In the genomic region with DNA sequence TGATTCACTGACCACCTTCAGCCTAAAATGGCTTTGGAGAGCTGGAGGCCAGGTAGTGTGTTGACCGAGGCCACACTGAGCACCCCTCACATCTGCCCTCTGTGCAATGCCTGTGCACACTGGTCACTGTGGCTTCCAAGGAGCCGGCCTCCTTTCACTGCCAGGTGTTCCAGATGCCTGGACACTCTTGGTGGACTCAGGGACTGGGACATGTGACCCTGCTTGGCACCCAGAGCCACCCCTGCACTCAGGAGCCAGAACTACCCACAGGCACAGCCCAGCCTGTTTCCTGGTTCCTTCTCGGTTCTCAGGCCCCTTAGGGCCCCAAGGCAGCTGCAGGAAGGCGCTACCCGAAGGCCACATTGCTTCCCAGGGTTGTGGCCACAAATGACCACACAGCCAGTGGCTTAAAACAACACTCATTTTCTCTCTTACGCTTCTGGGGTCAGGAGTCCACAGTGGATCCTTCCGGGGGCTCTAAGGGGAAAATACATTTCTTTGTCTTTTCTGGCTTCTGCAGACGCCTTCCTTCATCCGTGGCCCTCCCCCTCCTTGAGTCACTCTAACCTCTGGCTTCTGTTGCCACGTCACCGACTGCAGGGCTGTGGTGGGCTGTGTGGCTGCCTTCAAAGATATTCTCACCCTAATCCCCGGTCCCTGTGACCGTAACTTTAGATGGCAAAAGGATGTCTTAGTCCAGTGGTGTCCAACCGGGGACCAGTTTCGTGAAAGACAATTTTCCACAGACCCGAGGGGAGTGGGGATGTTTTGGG, we compare ENCODE assay signal across 19 cellular contexts.
DNase-seq lines count a peak whose midpoint lies in the region; ATAC-seq and TF ChIP-seq lines count a peak whose summit lies in the region.
"Had no signal": no experiment of that assay in that cellular context is flagged by ENCODE, and none has a peak within 500 bp of the region (broad histone marks: within the 10 kb centered on the region; RNA-seq: fewer than 3 reads in every experiment).

No MANE protein-coding gene starts in this region.

- H3K27ac Mint-ChIP-seq in activated naive CD4-positive, alpha-beta T cell treated with anti-CD3 and anti-CD28 coated beads, Interleukin-2, amount 10 ng/mL, durations not matched to agents 7 days and 5 days = no peak overlapping the region
- H3K27ac Mint-ChIP-seq in effector memory CD8-positive, alpha-beta T cell = peak overlapping the region in 1 of 2 donors; percentile 15
- H3K27ac Mint-ChIP-seq: memory B cell had no signal

- no peaks in the 10 kb centered on the region for H3K4me1 ChIP-seq in RWPE2 (ENCODE audit: insufficient read depth, poor library complexity, severe bottlenecking)
- H3K4me1 ChIP-seq in suprapubic skin = no peaks in the 10 kb centered on the region

- CTCF ChIA-PET in activated naive CD4-positive, alpha-beta T cell treated with anti-CD3 and anti-CD28 coated beads, Interleukin-2, amount 10 ng/mL, durations not matched to agents 7 days and 5 days (lab: Charles Lee) = no interaction called here

- H3K9me3 ChIP-seq in RWPE2 (ENCODE audit: severe bottlenecking) = no peaks in the 10 kb centered on the region
- H3K9me3 ChIP-seq in suprapubic skin = no peaks in the 10 kb centered on the region

- no peaks in the 10 kb centered on the region for H3K36me3 ChIP-seq in RWPE2 (ENCODE audit: low read depth)
- no peaks in the 10 kb centered on the region for H3K36me3 ChIP-seq in suprapubic skin

- no peaks in the 10 kb centered on the region for H3K36me3 Mint-ChIP-seq in activated naive CD4-positive, alpha-beta T cell treated with anti-CD3 and anti-CD28 coated beads, Interleukin-2, amount 10 ng/mL, durations not matched to agents 7 days and 5 days
- H3K36me3 Mint-ChIP-seq in effector memory CD8-positive, alpha-beta T cell (ENCODE audit: insufficient read depth) = no peaks in the 10 kb centered on the region
- H3K36me3 Mint-ChIP-seq: immature natural killer cell had no signal

- H3K9me3 Mint-ChIP-seq in activated naive CD4-positive, alpha-beta T cell treated with anti-CD3 and anti-CD28 coated beads, Interleukin-2, amount 10 ng/mL, durations not matched to agents 7 days and 5 days = no peaks in the 10 kb centered on the region
- no peaks in the 10 kb centered on the region for H3K9me3 Mint-ChIP-seq in effector memory CD8-positive, alpha-beta T cell
- H3K9me3 Mint-ChIP-seq: immature natural killer cell had no signal

- no peak for TF ChIP-seq EP300 in suprapubic skin (IDR thresholded peaks at IDR 0.05)

- WGBS in suprapubic skin = 80% methylated on average over 14 of the region's 16 CpGs

- no peak for TF ChIP-seq CTCF in RWPE2 (IDR thresholded peaks at IDR 0.05; ENCODE audit: poor library complexity, severe bottlenecking)
- no peak for TF ChIP-seq CTCF in suprapubic skin (IDR thresholded peaks at IDR 0.05)

- H3K27ac ChIP-seq in RWPE2 (ENCODE audit: poor library complexity, severe bottlenecking) = no peak overlapping the region
- H3K27ac ChIP-seq in suprapubic skin = no peak overlapping the region
- H3K27ac ChIP-seq: coronary artery had no signal

- no peaks in the 10 kb centered on the region for H3K27me3 ChIP-seq in RWPE2 (ENCODE audit: insufficient read depth, poor library complexity, severe bottlenecking)
- no peaks in the 10 kb centered on the region for H3K27me3 ChIP-seq in suprapubic skin

- no peaks in the 10 kb centered on the region for H3K4me1 Mint-ChIP-seq in activated naive CD4-positive, alpha-beta T cell treated with anti-CD3 and anti-CD28 coated beads, Interleukin-2, amount 10 ng/mL, durations not matched to agents 7 days and 5 days
- peaks cover 0 to 8% of the 10 kb centered on the region in 2 donors for H3K4me1 Mint-ChIP-seq in effector memory CD8-positive, alpha-beta T cell (ENCODE audit: low read depth in 2 of 2)
- H3K4me1 Mint-ChIP-seq: immature natural killer cell, memory B cell had no signal

- peaks cover 19% of the 10 kb centered on the region for H3K27me3 Mint-ChIP-seq in activated naive CD4-positive, alpha-beta T cell treated with anti-CD3 and anti-CD28 coated beads, Interleukin-2, amount 10 ng/mL, durations not matched to agents 7 days and 5 days
- H3K27me3 Mint-ChIP-seq in effector memory CD8-positive, alpha-beta T cell = peaks cover 22 to 26% of the 10 kb centered on the region in 2 donors

- peak; percentile 10 for DNase-seq in activated naive CD4-positive, alpha-beta T cell treated with anti-CD3 and anti-CD28 coated beads, Interleukin-2, amount 10 ng/mL, durations not matched to agents 7 days and 5 days
- DNase-seq in activated naive CD4-positive, alpha-beta T cell treated with anti-CD3 and anti-CD28 coated beads, Interleukin-2, amount 50 U/mL, for 16 hours = no peak
- DNase-seq in RWPE2 (ENCODE audit: low spot score) (peak; percentile 24), suprapubic skin (ENCODE audit: low spot score in 2 of 2) (peak; percentile 40 to 61), GM19238 (ENCODE audit: insufficient read length, low spot score) (no peak)
- DNase-seq in effector memory CD8-positive, alpha-beta T cell = peak in 1 of 3 experiments; percentile 20
- no peak for DNase-seq in stimulated activated CD4-positive, alpha-beta T cell treated with anti-CD3 and anti-CD28 coated beads, Interleukin-1b, Interleukin-23, amount 100 ng/mL, for 48 hours
- DNase-seq: activated CD4-positive, alpha-beta T cell treated with anti-CD3 and anti-CD28 coated beads for 48 hours; activated gamma-delta T cell treated with Interleukin-2 at 50 U/mL for 16 hours; Karpas-422; NCI-H146; NCI-H2227 treated with DMSO at 0.1 percent for 48 hours; retina; T-helper 9 cell had no signal

- ATAC-seq in RWPE2 (ENCODE audit: low read depth) (no peak), HG03354 (IDR thresholded peaks at IDR 0.05; ENCODE audit: poor library complexity, severe bottlenecking, unreplicated experiment) (no peak)
- ATAC-seq in effector memory CD8-positive, alpha-beta T cell (replicated peaks) = peak; percentile 86
- ATAC-seq: GM12878 had no signal

- TF ChIP-seq POLR2A in suprapubic skin (IDR thresholded peaks at IDR 0.05) = no peak

- no peak overlapping the region for H3K4me3 Mint-ChIP-seq in activated naive CD4-positive, alpha-beta T cell treated with anti-CD3 and anti-CD28 coated beads, Interleukin-2, amount 10 ng/mL, durations not matched to agents 7 days and 5 days
- H3K4me3 Mint-ChIP-seq in effector memory CD8-positive, alpha-beta T cell = peak overlapping the region in 1 of 2 donors; percentile 60
- H3K4me3 Mint-ChIP-seq: memory B cell had no signal

- H3K4me3 ChIP-seq in RWPE2 (ENCODE audit: severe bottlenecking) (no peak overlapping the region), suprapubic skin (no peak overlapping the region)
- H3K4me3 ChIP-seq: coronary artery, GM12878 had no signal

Comparison
In these comparisons a context has a peak if more than half of its experiments do, and no peak if none do; other contexts are left out.
1. DNase-seq: peak in activated naive CD4-positive, alpha-beta T cell treated with anti-CD3 and anti-CD28 coated beads, Interleukin-2, amount 10 ng/mL, durations not matched to agents 7 days and 5 days (single experiment), RWPE2 (single experiment) and suprapubic skin (2 of 2); none in activated naive CD4-positive, alpha-beta T cell treated with anti-CD3 and anti-CD28 coated beads, Interleukin-2, amount 50 U/mL, for 16 hours (single experiment), stimulated activated CD4-positive, alpha-beta T cell treated with anti-CD3 and anti-CD28 coated beads, Interleukin-1b, Interleukin-23, amount 100 ng/mL, for 48 hours (single experiment) and GM19238 (single experiment).